ENCODE assay signal across 15 cellular contexts in the genomic region with DNA sequence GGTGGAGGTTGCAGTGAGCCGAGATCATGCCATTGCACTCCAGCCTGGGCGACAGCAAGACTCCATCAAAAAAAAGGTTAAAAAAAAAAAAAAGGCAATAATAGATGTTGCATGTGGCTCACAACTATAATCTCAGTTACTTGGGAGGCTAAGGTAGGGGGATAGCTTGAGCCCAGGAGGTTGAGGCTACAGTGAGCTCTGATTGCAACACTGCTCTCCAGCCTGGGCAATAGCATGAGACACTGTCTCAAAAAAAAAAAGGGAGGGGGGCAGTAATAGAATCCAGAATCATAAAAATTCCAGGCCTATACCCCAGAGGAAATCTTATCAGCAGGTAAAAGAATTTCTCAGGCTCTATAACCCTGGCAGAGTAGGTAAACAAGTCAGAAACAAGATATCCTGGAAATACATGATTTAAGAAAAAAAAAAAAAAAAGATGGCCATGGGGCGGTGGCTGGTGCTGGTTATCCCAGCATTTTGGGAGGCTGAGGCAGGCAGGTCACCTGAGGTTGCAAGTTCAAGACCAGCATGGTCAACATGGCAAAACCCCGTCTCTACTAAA. TPM values are rescaled to one million over a fixed set of nuclear protein-coding genes. Genes with fewer than 3 reads are reported as not detected.
DNase-seq lines count a peak whose midpoint lies in the region; ATAC-seq and TF ChIP-seq lines count a peak whose summit lies in the region.
"Had no signal": no experiment of that assay in that cellular context is flagged by ENCODE, and none has a peak within 500 bp of the region (broad histone marks: within the 10 kb centered on the region; RNA-seq: fewer than 3 reads in every experiment).

No MANE protein-coding gene starts in this region.

- H3K4me2 ChIP-seq in PC-3 (ENCODE audit: low read length) (no peak overlapping the region), neural progenitor cell (no peak overlapping the region)

- CTCF ChIA-PET in HEK293 (lab: Yijun Ruan, JAX), result interaction anchor here (0.7 kb wide), 1 partner anchor 9 kb away, joined by 4 read pairs; no protein-coding TSS in a partner anchor
- CTCF ChIA-PET in PC-3 (lab: Charles Lee), result no interaction called here

- no peaks in the 10 kb centered on the region for H3K9me2 ChIP-seq in PC-3 (replicated peaks; ENCODE audit: low read length)

- no peaks in the 10 kb centered on the region for H3K4me1 Mint-ChIP-seq in neural progenitor cell

- H3K36me3 Mint-ChIP-seq in neural progenitor cell, result peaks cover 3% of the 10 kb centered on the region

- H3K4me3 Mint-ChIP-seq in neural progenitor cell, result no peak overlapping the region
- H3K4me3 Mint-ChIP-seq: CD14-positive monocyte had no signal

- no peak overlapping the region for H3K9ac ChIP-seq in PC-3 (ENCODE audit: low read length)
- H3K9ac ChIP-seq in neural progenitor cell, result no peak overlapping the region

- H2AFZ ChIP-seq in PC-3 (ENCODE audit: low read length) (no peak overlapping the region), neural progenitor cell (replicated peaks) (no peak overlapping the region)

- TF ChIP-seq POLR2A in thyroid gland (IDR thresholded peaks at IDR 0.05), result no peak

- no TSS peak for BruUV-seq in PC-3 (replicated peaks; lab: Mats Ljungman, UMichigan)

- H3K4me3 ChIP-seq in HEK293 (ENCODE audit: low read depth, low read length) (no peak overlapping the region), PC-3 (ENCODE audit: low read length) (no peak overlapping the region), left lung (no peak overlapping the region), thyroid gland (replicated peaks in 1 of 3) (no peak overlapping the region), neural progenitor cell (no peak overlapping the region)
- H3K4me3 ChIP-seq: SJCRH30 had no signal

- no peaks in the 10 kb centered on the region for H3K9me3 ChIP-seq in HEK293 (ENCODE audit: control insufficient read depth, insufficient read depth, low read depth, low read length)
- no peaks in the 10 kb centered on the region for H3K9me3 ChIP-seq in PC-3 (ENCODE audit: low read length)
- no peaks in the 10 kb centered on the region for H3K9me3 ChIP-seq in left lung
- H3K9me3 ChIP-seq in thyroid gland, result no peaks in the 10 kb centered on the region
- no peaks in the 10 kb centered on the region for H3K9me3 ChIP-seq in neural progenitor cell (ENCODE audit: low read depth)
- H3K9me3 ChIP-seq: SJCRH30 had no signal

- H3K27me3 Mint-ChIP-seq in neural progenitor cell (ENCODE audit: insufficient read depth, low read depth), result no peaks in the 10 kb centered on the region

- no peaks in the 10 kb centered on the region for H3K27me3 ChIP-seq in PC-3 (ENCODE audit: low read length)
- H3K27me3 ChIP-seq in left lung, result no peaks in the 10 kb centered on the region
- no peaks in the 10 kb centered on the region for H3K27me3 ChIP-seq in thyroid gland
- no peaks in the 10 kb centered on the region for H3K27me3 ChIP-seq in neural progenitor cell
- H3K27me3 ChIP-seq: SJCRH30 had no signal

- peaks cover 94% of the 10 kb centered on the region for H3K79me2 ChIP-seq in PC-3 (ENCODE audit: low read length)
- H3K79me2 ChIP-seq in neural progenitor cell (ENCODE audit: low read depth), result peaks cover 88% of the 10 kb centered on the region

- no peaks in the 10 kb centered on the region for H3F3A ChIP-seq in PC-3 (ENCODE audit: low read length, unreplicated experiment)
- no peaks in the 10 kb centered on the region for H3F3A ChIP-seq in neural progenitor cell (ENCODE audit: low read depth)

- H4K20me1 ChIP-seq in PC-3 (ENCODE audit: low read length) (peaks cover 28% of the 10 kb centered on the region), neural progenitor cell (ENCODE audit: low read depth) (peaks cover 4% of the 10 kb centered on the region)

- POLR2A ChIA-PET in HEK293 (lab: Yijun Ruan, JAX) (interaction anchor here (0.7 kb wide), 1 partner anchor 20 kb away, joined by 7 read pairs; no protein-coding TSS in a partner anchor), PC-3 (lab: Charles Lee; ENCODE audit: unreplicated experiment) (no interaction called here)

- no peaks in the 10 kb centered on the region for H3K9me3 Mint-ChIP-seq in neural progenitor cell
- H3K9me3 Mint-ChIP-seq: CD14-positive monocyte had no signal

- intact Hi-C loops in PC-3 (cut with micrococcal nuclease), result no loop called here
- intact Hi-C loops in left lung (cut with DNase I), result no loop called here
- intact Hi-C loops in thyroid gland (cut with DNase I), result no loop called here

- ATAC-seq in PC-3, result peak; percentile 14; the same call in 1 of the 2 replicates
- ATAC-seq in left lung, result peak; percentile 8

- DNase-seq in PC-3 (no peak), left lung (no peak), thyroid gland (no peak), UCSD-AML1 (lab: John Stamatoyannopoulos, UW; ENCODE audit: unreplicated experiment) (no peak), neural progenitor cell (ENCODE audit: low spot score) (no peak)
- DNase-seq in NK-92 treated with Interleukin-12 subunit alpha and Interleukin-12 subunit beta, amount 100 ng/mL, for 24 hours (lab: John Stamatoyannopoulos, UW), result no peak
- DNase-seq: DMS79 treated with DMSO at 0.1 percent for 48 hours, H7, MM.1S, NCI-H187 treated with DMSO at 0.1 percent for 48 hours, NCI-H345, NCI-H526, SJCRH30 had no signal

- H3K4me1 ChIP-seq in HEK293 (ENCODE audit: control insufficient read depth, insufficient read depth, low read length) (peaks cover 8% of the 10 kb centered on the region), PC-3 (ENCODE audit: insufficient read depth, low read length) (no peaks in the 10 kb centered on the region), left lung (peaks cover 13 to 50% of the 10 kb centered on the region in 2 donors), thyroid gland (peaks cover 63 to 68% of the 10 kb centered on the region in 2 donors), neural progenitor cell (no peaks in the 10 kb centered on the region)

- WGBS in thyroid gland, 2 donors, result 88 to 95% methylated on average over 4 of the region's 4 CpGs

- TF ChIP-seq CTCF in HEK293 (tag by site-specific recombination; IDR thresholded peaks at IDR 0.05), result no peak
- no peak for TF ChIP-seq CTCF in PC-3 (conservative IDR thresholded peaks at IDR 0.05; ENCODE audit: low read depth, low read length)
- TF ChIP-seq CTCF in left lung (IDR thresholded peaks at IDR 0.05), result no peak
- no peak for TF ChIP-seq CTCF in thyroid gland (IDR thresholded peaks at IDR 0.05)
- no peak for TF ChIP-seq CTCF in neural progenitor cell (IDR thresholded peaks at IDR 0.05)

- H3K27ac ChIP-seq in HEK293 (ENCODE audit: extremely low read depth, low read depth, low read length) (no peak overlapping the region), PC-3 (ENCODE audit: low read length) (no peak overlapping the region), left lung (peak overlapping the region in 1 of 2 donors; percentile 62), thyroid gland (peak overlapping the region in 2 of 3 donors; percentile 73 to 74), neural progenitor cell (no peak overlapping the region)
- H3K27ac ChIP-seq: SJCRH30 had no signal

- H3K36me3 ChIP-seq in HEK293 (ENCODE audit: control insufficient read depth in 2 of 2, insufficient read depth in 1 of 2, low read length in 2 of 2) (peaks cover 5 to 6% of the 10 kb centered on the region in 2 experiments; a peak in 2 of 3 replicates), PC-3 (ENCODE audit: low read depth, low read length) (no peaks in the 10 kb centered on the region), left lung (peaks cover 0 to 4% of the 10 kb centered on the region in 2 donors), thyroid gland (no peaks in the 10 kb centered on the region), neural progenitor cell (no peaks in the 10 kb centered on the region)
- H3K36me3 ChIP-seq: SJCRH30 had no signal

- H3K27ac Mint-ChIP-seq in neural progenitor cell, result no peak overlapping the region

TF ChIP-seq in HEK293, 187 proteins besides CTCF, POLR2A, EP300 and RAD21 (continues in another document):
- TF ChIP-seq ZXDB (tag by site-specific recombination; IDR thresholded peaks at IDR 0.05) (0 out of 2 replicates have a peak, but pooled peaks have one; percentile 16), ZNF510 (tag by site-specific recombination; IDR thresholded peaks at IDR 0.05; ENCODE audit: insufficient replicate concordance) (no peak), ZBTB6 (tag by site-specific recombination; IDR thresholded peaks at IDR 0.05) (peak; percentile 70), ZNF404 (tag by site-specific recombination; IDR thresholded peaks at IDR 0.05) (no peak), ZFP3 (tag by site-specific recombination; IDR thresholded peaks at IDR 0.05; ENCODE audit: low read depth) (no peak), ZNF610 (tag by site-specific recombination; IDR thresholded peaks at IDR 0.05; ENCODE audit: borderline replicate concordance) (no peak), ZNF747 (tag by site-specific recombination; IDR thresholded peaks at IDR 0.05) (no peak), ZNF580 (tag by site-specific recombination; IDR thresholded peaks at IDR 0.05) (0 out of 2 replicates have a peak, but pooled peaks have one; percentile 8)

RNA-seq across cellular contexts. Expression of gene SPAG9, which starts 12.9 kb away (rescaled TPM):
- 90.5 and 98.1 TPM in 2 replicates for total RNA-seq in PC-3 (2014; rRNA removed)
- total RNA-seq in left lung, result 100 to 1,000 TPM; 105 to 116 TPM
- 100 to 1,000 TPM; 117 to 240 (median 154) TPM for total RNA-seq in thyroid gland
- total RNA-seq in neural progenitor cell (ENCODE audit: low replicate concordance), result 89.7 and 99.5 TPM in 2 replicates

RNA-seq across cellular contexts. Expression of gene NME1, which starts 45.6 kb away (rescaled TPM):
- total RNA-seq in PC-3 (2014; rRNA removed), result 538 and 592 TPM in 2 replicates
- 100 to 1,000 TPM in 1 of 2 donors, 10 to 100 TPM in 1; 66.8 to 131 TPM for total RNA-seq in left lung
- 10 to 100 TPM; 28.5 to 50.9 (median 38.5) TPM for total RNA-seq in thyroid gland
- total RNA-seq in neural progenitor cell (ENCODE audit: low replicate concordance), result 89.5 and 95.1 TPM in 2 replicates

RNA-seq across cellular contexts. Expression of gene NME2, which starts 58.5 kb away (rescaled TPM):
- total RNA-seq in PC-3 (2014; rRNA removed), result 1,420 and 1,558 TPM in 2 replicates
- 100 to 1,000 TPM; 451 to 546 TPM for total RNA-seq in left lung
- 100 to 1,000 TPM; 202 to 486 (median 387) TPM for total RNA-seq in thyroid gland
- total RNA-seq in neural progenitor cell (ENCODE audit: low replicate concordance), result 287 and 388 TPM in 2 replicates

Comparison
In these comparisons a context has a peak if more than half of its experiments do, and no peak if none do; other contexts are left out.
1. H3K27ac ChIP-seq: peak in thyroid gland (2 of 3); none in HEK293 (single experiment), PC-3 (single experiment) and neural progenitor cell (single experiment).